Comparison of ENCODE assay signal across 8 cellular contexts in genomic region chr11:86955111-86955673, GRCh38. TPM values are rescaled to one million over a fixed set of nuclear protein-coding genes. Genes with fewer than 3 reads are reported as not detected.
DNase-seq lines count a peak whose midpoint lies in the region; ATAC-seq and TF ChIP-seq lines count a peak whose summit lies in the region.

Gene FZD4, minus strand, starts transcription at chr11:86955395. Its CDS starts 310 bp downstream, at chr11:86955085.

- WGBS in thyroid gland, 2 donors: 0% methylated on average over 16 to 20 of the region's 71 CpGs

- peaks cover 60% of the 10 kb centered on the region for H3K4me1 Mint-ChIP-seq in nephron

- peak within 1 kb of the TSS; percentile 93 to 97 (median 93) for H3K27ac Mint-ChIP-seq in nephron

- H3K27me3 ChIP-seq in NT2/D1 (ENCODE audit: insufficient read depth, insufficient read length) (peaks cover 27% of the 10 kb centered on the region), foreskin keratinocyte (peaks cover 8% of the 10 kb centered on the region), thyroid gland (no peaks in the 10 kb centered on the region)

- H3K4me1 ChIP-seq in NT2/D1 (ENCODE audit: insufficient read depth, insufficient read length) (peaks cover 2% of the 10 kb centered on the region), foreskin keratinocyte (no peaks in the 10 kb centered on the region), thyroid gland (peaks cover 21 to 34% of the 10 kb centered on the region in 2 donors)

- H3K4me3 Mint-ChIP-seq in nephron: peak within 1 kb of the TSS; percentile 92 to 97 (median 95)

- H3K27me3 Mint-ChIP-seq in nephron (ENCODE audit: low read depth): no peaks in the 10 kb centered on the region

- H3K36me3 ChIP-seq in NT2/D1 (ENCODE audit: insufficient read depth, insufficient read length, low read length): peaks cover 17% of the 10 kb centered on the region
- H3K36me3 ChIP-seq in thyroid gland: peaks cover 0 to 4% of the 10 kb centered on the region in 2 donors

- peak; percentile 86 to 99 for TF ChIP-seq POLR2A in thyroid gland (IDR thresholded peaks at IDR 0.05)

- H3K4me3 ChIP-seq in NT2/D1 (ENCODE audit: insufficient read length, low read depth) (peak within 1 kb of the TSS; percentile 71), thyroid gland (replicated peaks in 1 of 3) (peak within 1 kb of the TSS; percentile 77 to 99 (median 81))

- peaks cover 28% of the 10 kb centered on the region for H3K36me3 Mint-ChIP-seq in nephron (ENCODE audit: low read depth)

- H3K27ac ChIP-seq in foreskin keratinocyte (no peak within 1 kb of the TSS), thyroid gland (peak within 1 kb of the TSS; percentile 84 to 95 (median 93))

- ATAC-seq in GM21447 (IDR thresholded peaks at IDR 0.05; ENCODE audit: unreplicated experiment) (peak; percentile 88), foreskin keratinocyte (peak; percentile 96)

- peak; percentile 70 for DNase-seq in DMS79 treated with DMSO at 0.1 percent for 48 hours (lab: John Stamatoyannopoulos, UW)
- peak; percentile 88 for DNase-seq in HT-29 (ENCODE audit: low spot score)
- peak; percentile 83 for DNase-seq in NT2/D1 (ENCODE audit: low read depth, low spot score)
- DNase-seq in activated gamma-delta T cell treated with anti-CD3 and anti-CD28 coated beads, Interleukin-2, amount 50 U/mL, for 16 hours (ENCODE audit: low read depth): peak; percentile 32
- DNase-seq in foreskin keratinocyte: peak in 1 of 2 donors; percentile 13
- peak; percentile 92 to 93 for DNase-seq in thyroid gland

- H3K9me3 ChIP-seq in NT2/D1 (ENCODE audit: insufficient read depth, low read length) (no peaks in the 10 kb centered on the region), thyroid gland (no peaks in the 10 kb centered on the region)

- TF ChIP-seq CTCF in foreskin keratinocyte (conservative IDR thresholded peaks at IDR 0.05) (peak; percentile 39), nephron (IDR thresholded peaks at IDR 0.05; ENCODE audit: unreplicated experiment in 3 of 3) (no peak), thyroid gland (IDR thresholded peaks at IDR 0.05) (peak in 2 of 6 experiments; percentile 24 to 31)

- no peaks in the 10 kb centered on the region for H3K9me3 Mint-ChIP-seq in nephron

- intact Hi-C loops in thyroid gland (cut with DNase I): loop anchor here (5.0 kb wide), 1 partner anchor 82 kb away; the partner anchor contains the start of gene TMEM135

- peak within 1 kb of the TSS; percentile 85 for H3K9ac ChIP-seq in NT2/D1 (ENCODE audit: insufficient read length, low read depth)

RNA-seq across cellular contexts. Expression of gene FZD4, which starts in this region (rescaled TPM):
- total RNA-seq in HT-29 (2014; rRNA removed; shearing (Covaris generic)): 1.1 and 1.6 TPM in 2 replicates
- total RNA-seq in foreskin keratinocyte (0.49 and 0.68 TPM in 2 replicates), thyroid gland (10 to 100 TPM; 32.9 to 70.8 (median 48.0) TPM)
- 0.13 and 0.17 TPM in 2 replicates for polyA plus RNA-seq in foreskin keratinocyte

Comparison
In these comparisons a context has a peak if more than half of its experiments do, and no peak if none do; other contexts are left out.
1. RNA of gene FZD4 (total RNA-seq): 32.9 to 70.8 TPM in thyroid gland; 1.1 to 1.6 TPM in HT-29 and 0.49 to 0.68 TPM in foreskin keratinocyte; every median in the first group is over 10 times any median in the second.
2. Peak in ATAC-seq in foreskin keratinocyte; RNA of the gene not detected or under 1 TPM.